27 cellular contexts compared by ENCODE assay signal in genomic region chr6:127566119-127566518, GRCh38. TPM values are rescaled to one million over a fixed set of nuclear protein-coding genes. Genes with fewer than 3 reads are reported as not detected.
"Had no signal": no experiment of that assay in that cellular context is flagged by ENCODE, and none has a peak within 500 bp of the region (broad histone marks: within the 10 kb centered on the region; RNA-seq: fewer than 3 reads in every experiment).

No MANE protein-coding gene starts in this region.

- H3K27me3 ChIP-seq: neural progenitor cell, neutrophil, right atrium auricular region, right lobe of liver, tibial nerve, uterus had no signal

- H2AFZ ChIP-seq: neural progenitor cell had no signal

- ATAC-seq: natural killer cell; right lobe of liver; stimulated activated naive B cell treated with anti-CD40 and anti-IgM and Interleukin-4, amounts not matched to agents 10 μg/mL and 1 μg/mL and 100 μg/mL, for 72 hours had no signal

- H3K36me3 ChIP-seq: left ventricle myocardium inferior, neural progenitor cell, neutrophil, right atrium auricular region, right lobe of liver, tibial nerve, uterus had no signal

- H3K4me2 ChIP-seq: neural progenitor cell, smooth muscle cell had no signal

- H3K4me3 ChIP-seq: left ventricle myocardium inferior, lung, neural progenitor cell, right atrium auricular region, right lobe of liver, smooth muscle cell, tibial nerve, uterus had no signal

- H3K4me1 ChIP-seq: left ventricle myocardium inferior, neural progenitor cell, right atrium auricular region, right lobe of liver, tibial nerve, uterus had no signal

- H3K9me3 ChIP-seq: left ventricle myocardium inferior, neutrophil, right atrium auricular region, right lobe of liver, tibial nerve, uterus had no signal

- H3K27ac ChIP-seq: left ventricle myocardium inferior, neural progenitor cell, neutrophil, right atrium auricular region, right lobe of liver, tibial nerve, uterus had no signal

- H3K9ac ChIP-seq: neural progenitor cell had no signal

- DNase-seq: islet precursor cell; left ventricle myocardium inferior; mesendoderm; naive B cell; natural killer cell; nephron progenitor cell; occipital lobe; right lobe of liver; stimulated activated CD4-positive, alpha-beta T cell treated with anti-CD3 and anti-CD28 coated beads, Interleukin-15, amount 100 ng/mL, for 24 hours; stimulated activated CD4-positive, alpha-beta T cell treated with anti-CD3 and anti-CD28 coated beads, Interleukin-2, amount 100 ng/mL, for 24 hours; stimulated activated CD4-positive, alpha-beta T cell treated with anti-CD3 and anti-CD28 coated beads, Interleukin-4, amount 100 ng/mL, for 1 hour; stimulated activated naive B cell treated with anti-CD40 and anti-IgM and Interleukin-4, amounts not matched to agents 10 μg/mL and 1 μg/mL and 100 μg/mL, for 72 hours; substantia nigra; uterus had no signal

RNA-seq across cellular contexts. Expression of gene C6orf58, which starts 10.9 kb away (rescaled TPM):
- total RNA-seq: kidney epithelial cell, left ventricle myocardium inferior, lower leg skin, lung, mononuclear cell, natural killer cell, osteocyte, progenitor cell of endocrine pancreas, pulmonary artery endothelial cell, right atrium auricular region, right lobe of liver, skeletal muscle tissue, smooth muscle cell, tibial nerve had no signal
